Comparison of ENCODE assay signal across 15 cellular contexts in genomic region chr3:70771426-70772147, GRCh38.
A peak's percentile ranks its signal among the peaks of the same experiment; 100 is the strongest.
DNase-seq lines count a peak whose midpoint lies in the region; ATAC-seq and TF ChIP-seq lines count a peak whose summit lies in the region.
"Had no signal": no experiment of that assay in that cellular context is flagged by ENCODE, and none has a peak within 500 bp of the region (broad histone marks: within the 10 kb centered on the region; RNA-seq: fewer than 3 reads in every experiment).

No MANE protein-coding gene starts in this region.

- H3K36me3 Mint-ChIP-seq in activated naive CD8-positive, alpha-beta T cell treated with anti-CD3 and anti-CD28 coated beads for 36 hours: peaks cover 12% of the 10 kb centered on the region
- H3K36me3 Mint-ChIP-seq in Caco-2 (ENCODE audit: insufficient read depth, unreplicated experiment): no peaks in the 10 kb centered on the region
- H3K36me3 Mint-ChIP-seq: activated naive CD8-positive, alpha-beta T cell treated with anti-CD3 and anti-CD28 coated beads, Interleukin-2, amount 10 ng/mL, durations not matched to agents 7 days and 5 days; immature natural killer cell had no signal

- H3K27ac Mint-ChIP-seq in activated naive CD8-positive, alpha-beta T cell treated with anti-CD3 and anti-CD28 coated beads for 36 hours: peak overlapping the region; percentile 58
- H3K27ac Mint-ChIP-seq in Caco-2 (ENCODE audit: unreplicated experiment): no peak overlapping the region
- H3K27ac Mint-ChIP-seq: activated naive CD8-positive, alpha-beta T cell treated with anti-CD3 and anti-CD28 coated beads, Interleukin-2, amount 10 ng/mL, durations not matched to agents 7 days and 5 days; immature natural killer cell had no signal

- no peak for TF ChIP-seq CTCF in Caco-2 (IDR thresholded peaks at IDR 0.05; ENCODE audit: insufficient read depth in 1 of 2, low read depth in 1 of 2, low read length in 1 of 2, severe bottlenecking in 1 of 2, unreplicated experiment in 1 of 2)

- no peaks in the 10 kb centered on the region for H3K4me1 ChIP-seq in Caco-2
- H3K4me1 ChIP-seq: stomach had no signal

- H3K4me3 ChIP-seq in Caco-2 (ENCODE audit: low read depth, low read length): no peak overlapping the region
- H3K4me3 ChIP-seq: coronary artery, stomach had no signal

- CTCF ChIA-PET in Caco-2 (lab: Charles Lee): no interaction called here
- CTCF ChIA-PET in HEK293T (lab: Yijun Ruan, JAX): no interaction called here

- BruUV-seq in Caco-2 (replicated peaks; lab: Mats Ljungman, UMichigan): no TSS peak

- POLR2A ChIA-PET in Caco-2 (lab: Charles Lee): no interaction called here
- POLR2A ChIA-PET in HEK293T (lab: Yijun Ruan, JAX): no interaction called here

- H3K9me3 ChIP-seq in Caco-2: no peaks in the 10 kb centered on the region
- H3K9me3 ChIP-seq: stomach had no signal

- DNase-seq in activated naive CD8-positive, alpha-beta T cell treated with anti-CD3 and anti-CD28 coated beads for 36 hours: no peak
- DNase-seq in kidney tubule cell (ENCODE audit: low spot score): peak; percentile 37
- DNase-seq in Caco-2: no peak
- no peak for DNase-seq in HEK293T (ENCODE audit: extremely low spot score)
- DNase-seq: activated CD4-positive, alpha-beta T cell treated with anti-CD3 and anti-CD28 coated beads, Interleukin-2, amount 50 U/mL, for 48 hours; activated naive CD8-positive, alpha-beta T cell treated with anti-CD3 and anti-CD28 coated beads, Interleukin-2, amount 10 ng/mL, durations not matched to agents 7 days and 5 days; immature natural killer cell; NCI-H1092 treated with DMSO at 0.1 percent for 48 hours; NCI-H446; stomach had no signal

- ATAC-seq in GM18499 (IDR thresholded peaks at IDR 0.05; ENCODE audit: insufficient read depth, unreplicated experiment) (peak; percentile 86), HG02870 (IDR thresholded peaks at IDR 0.05; ENCODE audit: unreplicated experiment) (peak; percentile 76), HG03025 (IDR thresholded peaks at IDR 0.05; ENCODE audit: low FRiP score, unreplicated experiment) (no peak), GM18873 (IDR thresholded peaks at IDR 0.05; ENCODE audit: low FRiP score, unreplicated experiment) (no peak)

- no peaks in the 10 kb centered on the region for H3K36me3 ChIP-seq in Caco-2 (ENCODE audit: control insufficient read depth, insufficient read depth, low read length)
- H3K36me3 ChIP-seq: stomach had no signal

- peaks cover 15% of the 10 kb centered on the region for H3K4me1 Mint-ChIP-seq in activated naive CD8-positive, alpha-beta T cell treated with anti-CD3 and anti-CD28 coated beads for 36 hours
- no peaks in the 10 kb centered on the region for H3K4me1 Mint-ChIP-seq in Caco-2 (ENCODE audit: low read depth, unreplicated experiment)
- H3K4me1 Mint-ChIP-seq: immature natural killer cell had no signal

- intact Hi-C loops in Caco-2 (cut with micrococcal nuclease; ENCODE audit: unreplicated experiment): no loop called here

- H3K27me3 ChIP-seq in Caco-2 (replicated peaks; ENCODE audit: control insufficient read depth, insufficient read depth, low read length): no peaks in the 10 kb centered on the region
- H3K27me3 ChIP-seq: stomach had no signal

- peaks cover 9% of the 10 kb centered on the region for H3K9me3 Mint-ChIP-seq in activated naive CD8-positive, alpha-beta T cell treated with anti-CD3 and anti-CD28 coated beads for 36 hours
- H3K9me3 Mint-ChIP-seq in Caco-2 (ENCODE audit: unreplicated experiment): no peaks in the 10 kb centered on the region
- H3K9me3 Mint-ChIP-seq: activated naive CD8-positive, alpha-beta T cell treated with anti-CD3 and anti-CD28 coated beads, Interleukin-2, amount 10 ng/mL, durations not matched to agents 7 days and 5 days had no signal

- no peak overlapping the region for H3K4me3 Mint-ChIP-seq in activated naive CD8-positive, alpha-beta T cell treated with anti-CD3 and anti-CD28 coated beads for 36 hours
- no peak overlapping the region for H3K4me3 Mint-ChIP-seq in Caco-2 (ENCODE audit: unreplicated experiment)
- H3K4me3 Mint-ChIP-seq: activated naive CD8-positive, alpha-beta T cell treated with anti-CD3 and anti-CD28 coated beads, Interleukin-2, amount 10 ng/mL, durations not matched to agents 7 days and 5 days; immature natural killer cell had no signal

- H3K27me3 Mint-ChIP-seq in activated naive CD8-positive, alpha-beta T cell treated with anti-CD3 and anti-CD28 coated beads for 36 hours: peaks cover 39% of the 10 kb centered on the region
- peaks cover 4% of the 10 kb centered on the region for H3K27me3 Mint-ChIP-seq in Caco-2 (ENCODE audit: insufficient read depth, unreplicated experiment)
- H3K27me3 Mint-ChIP-seq: activated naive CD8-positive, alpha-beta T cell treated with anti-CD3 and anti-CD28 coated beads, Interleukin-2, amount 10 ng/mL, durations not matched to agents 7 days and 5 days had no signal

TF ChIP-seq in HEK293T, 16 proteins besides CTCF, POLR2A, EP300 and RAD21:
- TF ChIP-seq TARDBP (IDR thresholded peaks at IDR 0.05): no peak
- TF ChIP-seq LEF1 (IDR thresholded peaks at IDR 0.05; ENCODE audit: borderline replicate concordance): no peak
- TF ChIP-seq CTBP1 (IDR thresholded peaks at IDR 0.05; ENCODE audit: borderline replicate concordance): no peak
- TF ChIP-seq FOXK2 (IDR thresholded peaks at IDR 0.05): no peak
- TF ChIP-seq HDGF (IDR thresholded peaks at IDR 0.05; ENCODE audit: borderline replicate concordance): no peak
- no peak for TF ChIP-seq ELF4 (IDR thresholded peaks at IDR 0.05)
- TF ChIP-seq SUZ12 (IDR thresholded peaks at IDR 0.05): no peak
- no peak for TF ChIP-seq L3MBTL2 (conservative IDR thresholded peaks at IDR 0.05)
- TF ChIP-seq FOXA1 (IDR thresholded peaks at IDR 0.05): no peak
- no peak for TF ChIP-seq SP1 (IDR thresholded peaks at IDR 0.05)
- no peak for TF ChIP-seq ZNF384 (IDR thresholded peaks at IDR 0.05)
- TF ChIP-seq FOXM1 (IDR thresholded peaks at IDR 0.05; ENCODE audit: borderline replicate concordance): no peak
- no peak for TF ChIP-seq NFRKB (IDR thresholded peaks at IDR 0.05)

Comparison
In these comparisons a context has a peak if more than half of its experiments do, and no peak if none do; other contexts are left out.
1. ATAC-seq: peak in GM18499 (single experiment) and HG02870 (single experiment); none in HG03025 (single experiment) and GM18873 (single experiment).